In the genomic region with DNA sequence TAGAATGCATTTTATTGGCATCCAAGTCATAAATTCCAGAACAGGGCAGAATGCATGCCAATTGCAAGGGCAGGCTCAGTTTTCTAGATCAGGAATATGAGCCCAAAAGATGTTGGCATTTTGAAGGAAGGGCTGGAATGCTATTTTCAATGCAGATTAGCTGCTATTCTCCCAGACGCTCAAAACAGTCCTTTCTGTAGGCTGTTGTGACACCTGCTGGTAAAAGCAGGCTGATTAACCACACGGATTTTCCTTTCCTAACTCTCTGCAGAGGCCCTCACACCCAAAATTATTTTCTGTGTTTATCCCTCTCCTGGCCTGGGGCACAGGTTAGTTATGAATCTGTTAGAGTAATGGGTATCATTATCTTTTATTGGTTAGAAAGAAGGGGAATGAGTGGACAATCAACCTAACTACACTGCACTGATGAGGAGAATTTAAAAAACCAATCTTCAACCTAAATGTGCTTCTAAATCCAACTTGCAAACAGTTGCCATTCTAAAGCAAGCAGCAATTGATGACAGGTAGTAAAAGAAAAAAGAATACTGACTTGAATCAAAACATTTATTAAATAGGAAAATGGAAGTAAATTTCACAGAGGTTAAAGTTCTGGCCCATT, we compare ENCODE assay signal across 9 cellular contexts.
DNase-seq lines count a peak whose midpoint lies in the region; ATAC-seq, FAIRE-seq and TF ChIP-seq lines count a peak whose summit lies in the region.
"Had no signal": no experiment of that assay in that cellular context is flagged by ENCODE, and none has a peak within 500 bp of the region (broad histone marks: within the 10 kb centered on the region; RNA-seq: fewer than 3 reads in every experiment).

No MANE protein-coding gene starts in this region.

- H3K4me3 ChIP-seq in DOHH2 (ENCODE audit: low read length) (no peak overlapping the region), astrocyte of the spinal cord (ENCODE audit: low read depth, low read length) (no peak overlapping the region), upper lobe of right lung (no peak overlapping the region)

- no peaks in the 10 kb centered on the region for H3K27me3 ChIP-seq in DOHH2 (ENCODE audit: control insufficient read depth, low read length)
- no peaks in the 10 kb centered on the region for H3K27me3 ChIP-seq in upper lobe of right lung

- peak; percentile 27 for DNase-seq in 8988T
- DNase-seq in NCI-H2196 treated with DMSO at 0.1 percent for 48 hours (lab: John Stamatoyannopoulos, UW; ENCODE audit: unreplicated experiment), result peak; percentile 23
- peak; percentile 28 for DNase-seq in astrocyte of the spinal cord (ENCODE audit: low read depth, low spot score)
- DNase-seq in upper lobe of right lung, result no peak

- no peaks in the 10 kb centered on the region for H3F3A ChIP-seq in DOHH2 (ENCODE audit: control insufficient read depth, insufficient read depth)

- intact Hi-C loops in upper lobe of right lung (cut with DNase I), result no loop called here

- H3K79me2 ChIP-seq in DOHH2 (ENCODE audit: control insufficient read depth, low read length), result no peaks in the 10 kb centered on the region

- no peaks in the 10 kb centered on the region for H4K20me1 ChIP-seq in DOHH2 (ENCODE audit: control insufficient read depth, insufficient read depth, low read depth, low read length)

- ATAC-seq in HG02642 (IDR thresholded peaks at IDR 0.05; ENCODE audit: poor library complexity, unreplicated experiment) (peak; percentile 33), upper lobe of right lung (peak; percentile 55), GM19351 (IDR thresholded peaks at IDR 0.05; ENCODE audit: unreplicated experiment) (no peak)

- no peaks in the 10 kb centered on the region for H3K9me3 ChIP-seq in DOHH2 (ENCODE audit: control insufficient read depth, insufficient read depth, low read length)
- no peaks in the 10 kb centered on the region for H3K9me3 ChIP-seq in upper lobe of right lung

- in situ Hi-C loops in astrocyte of the spinal cord (cut with HindIII; ENCODE audit: low sequenced_read_pairs), result no loop called here

- no peaks in the 10 kb centered on the region for H3K9me2 ChIP-seq in DOHH2 (replicated peaks; ENCODE audit: control insufficient read depth, low read length)

- peak; percentile 70 for FAIRE-seq in islet of Langerhans (lab: Jason Lieb, UNC)
- FAIRE-seq: colon had no signal

- H3K36me3 ChIP-seq in DOHH2 (ENCODE audit: control insufficient read depth, low read length) (no peaks in the 10 kb centered on the region), upper lobe of right lung (no peaks in the 10 kb centered on the region)

- peak; percentile 65 for TF ChIP-seq CTCF in DOHH2 (IDR thresholded peaks at IDR 0.05; ENCODE audit: low read depth, low read length, poor library complexity, severe bottlenecking)
- TF ChIP-seq CTCF in astrocyte of the spinal cord (IDR thresholded peaks at IDR 0.05; ENCODE audit: low read depth, low read length), result peak; percentile 60
- peak; percentile 49 for TF ChIP-seq CTCF in upper lobe of right lung (IDR thresholded peaks at IDR 0.05)

- H3K27ac ChIP-seq in DOHH2 (ENCODE audit: low read depth, low read length) (no peak overlapping the region), upper lobe of right lung (no peak overlapping the region)

- H3K4me2 ChIP-seq in DOHH2 (ENCODE audit: low read length), result no peak overlapping the region

- peaks cover 8% of the 10 kb centered on the region for H3K4me1 ChIP-seq in DOHH2 (ENCODE audit: control insufficient read depth, low read length)
- no peaks in the 10 kb centered on the region for H3K4me1 ChIP-seq in upper lobe of right lung
